ENCODE assay signal across 8 cellular contexts in genomic region chrX:65926095-65927019, GRCh38.
DNase-seq lines count a peak whose midpoint lies in the region; ATAC-seq, FAIRE-seq and TF ChIP-seq lines count a peak whose summit lies in the region.

No MANE protein-coding gene starts in this region.

- no peak overlapping the region for H3K27ac ChIP-seq in caudate nucleus (ENCODE audit: low read depth, low read length)

- DNase-seq in activated CD4-positive, alpha-beta T cell treated with anti-CD3 and anti-CD28 coated beads for 48 hours = peak; percentile 47
- DNase-seq in stimulated activated CD4-positive, alpha-beta T cell treated with anti-CD3 and anti-CD28 coated beads, Interleukin-1b, Interleukin-23, amount 100 ng/mL, for 48 hours = peak; percentile 47
- DNase-seq in DMS53 (lab: John Stamatoyannopoulos, UW) (no peak), caudate nucleus (lab: John Stamatoyannopoulos, UW) (no peak), frontal cortex (ENCODE audit: low spot score in 2 of 2) (no peak)

- ATAC-seq in GM19025 (IDR thresholded peaks at IDR 0.05; ENCODE audit: low read depth, unreplicated experiment) = peak; percentile 73
- peak; percentile 85 for ATAC-seq in HG03442 (IDR thresholded peaks at IDR 0.05; ENCODE audit: unreplicated experiment)
- no peak for ATAC-seq in SK-N-SH treated with all-trans-retinoic acid at 6 μM for 48 hours

- FAIRE-seq in frontal cortex (lab: Jason Lieb, UNC) = no peak

TF ChIP-seq in SK-N-SH treated with all-trans-retinoic acid at 6 μM for 48 hours, 23 proteins besides CTCF, POLR2A, EP300 and RAD21:
- TF ChIP-seq, protein P1, sequence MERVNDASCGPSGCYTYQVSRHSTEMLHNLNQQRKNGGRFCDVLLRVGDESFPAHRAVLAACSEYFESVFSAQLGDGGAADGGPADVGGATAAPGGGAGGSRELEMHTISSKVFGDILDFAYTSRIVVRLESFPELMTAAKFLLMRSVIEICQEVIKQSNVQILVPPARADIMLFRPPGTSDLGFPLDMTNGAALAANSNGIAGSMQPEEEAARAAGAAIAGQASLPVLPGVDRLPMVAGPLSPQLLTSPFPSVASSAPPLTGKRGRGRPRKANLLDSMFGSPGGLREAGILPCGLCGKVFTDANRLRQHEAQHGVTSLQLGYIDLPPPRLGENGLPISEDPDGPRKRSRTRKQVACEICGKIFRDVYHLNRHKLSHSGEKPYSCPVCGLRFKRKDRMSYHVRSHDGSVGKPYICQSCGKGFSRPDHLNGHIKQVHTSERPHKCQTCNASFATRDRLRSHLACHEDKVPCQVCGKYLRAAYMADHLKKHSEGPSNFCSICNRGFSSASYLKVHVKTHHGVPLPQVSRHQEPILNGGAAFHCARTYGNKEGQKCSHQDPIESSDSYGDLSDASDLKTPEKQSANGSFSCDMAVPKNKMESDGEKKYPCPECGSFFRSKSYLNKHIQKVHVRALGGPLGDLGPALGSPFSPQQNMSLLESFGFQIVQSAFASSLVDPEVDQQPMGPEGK (CRISPR knock-in tag; IDR thresholded peaks at IDR 0.05; ENCODE audit: borderline replicate concordance) = no peak
- no peak for TF ChIP-seq TCF4 (CRISPR knock-in tag; IDR thresholded peaks at IDR 0.05; ENCODE audit: borderline replicate concordance)
- TF ChIP-seq, protein P2, sequence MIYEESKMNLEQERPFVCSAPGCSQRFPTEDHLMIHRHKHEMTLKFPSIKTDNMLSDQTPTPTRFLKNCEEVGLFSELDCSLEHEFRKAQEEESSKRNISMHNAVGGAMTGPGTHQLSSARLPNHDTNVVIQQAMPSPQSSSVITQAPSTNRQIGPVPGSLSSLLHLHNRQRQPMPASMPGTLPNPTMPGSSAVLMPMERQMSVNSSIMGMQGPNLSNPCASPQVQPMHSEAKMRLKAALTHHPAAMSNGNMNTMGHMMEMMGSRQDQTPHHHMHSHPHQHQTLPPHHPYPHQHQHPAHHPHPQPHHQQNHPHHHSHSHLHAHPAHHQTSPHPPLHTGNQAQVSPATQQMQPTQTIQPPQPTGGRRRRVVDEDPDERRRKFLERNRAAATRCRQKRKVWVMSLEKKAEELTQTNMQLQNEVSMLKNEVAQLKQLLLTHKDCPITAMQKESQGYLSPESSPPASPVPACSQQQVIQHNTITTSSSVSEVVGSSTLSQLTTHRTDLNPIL (CRISPR knock-in tag; IDR thresholded peaks at IDR 0.05; ENCODE audit: low read depth) = no peak
- no peak for TF ChIP-seq ESRRG (CRISPR knock-in tag; IDR thresholded peaks at IDR 0.05)
- TF ChIP-seq ZC3H10 (CRISPR knock-in tag; IDR thresholded peaks at IDR 0.05) = no peak
- no peak for TF ChIP-seq ISL1 (CRISPR knock-in tag; IDR thresholded peaks at IDR 0.05)
- TF ChIP-seq ZFP30 (CRISPR knock-in tag; IDR thresholded peaks at IDR 0.05) = no peak
- TF ChIP-seq TSHZ2 (CRISPR knock-in tag; IDR thresholded peaks at IDR 0.05) = no peak
- TF ChIP-seq ZFP3 (CRISPR knock-in tag; IDR thresholded peaks at IDR 0.05) = no peak
- TF ChIP-seq ARNTL (CRISPR knock-in tag; IDR thresholded peaks at IDR 0.05; ENCODE audit: borderline replicate concordance, low read depth) = no peak
- TF ChIP-seq, protein P3, sequence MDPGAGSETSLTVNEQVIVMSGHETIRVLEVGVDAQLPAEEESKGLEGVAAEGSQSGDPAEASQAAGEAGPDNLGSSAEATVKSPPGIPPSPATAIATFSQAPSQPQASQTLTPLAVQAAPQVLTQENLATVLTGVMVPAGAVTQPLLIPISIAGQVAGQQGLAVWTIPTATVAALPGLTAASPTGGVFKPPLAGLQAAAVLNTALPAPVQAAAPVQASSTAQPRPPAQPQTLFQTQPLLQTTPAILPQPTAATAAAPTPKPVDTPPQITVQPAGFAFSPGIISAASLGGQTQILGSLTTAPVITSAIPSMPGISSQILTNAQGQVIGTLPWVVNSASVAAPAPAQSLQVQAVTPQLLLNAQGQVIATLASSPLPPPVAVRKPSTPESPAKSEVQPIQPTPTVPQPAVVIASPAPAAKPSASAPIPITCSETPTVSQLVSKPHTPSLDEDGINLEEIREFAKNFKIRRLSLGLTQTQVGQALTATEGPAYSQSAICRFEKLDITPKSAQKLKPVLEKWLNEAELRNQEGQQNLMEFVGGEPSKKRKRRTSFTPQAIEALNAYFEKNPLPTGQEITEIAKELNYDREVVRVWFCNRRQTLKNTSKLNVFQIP (CRISPR knock-in tag; IDR thresholded peaks at IDR 0.05; ENCODE audit: borderline replicate concordance, low read depth) = no peak
- no peak for TF ChIP-seq CSDC2 (CRISPR knock-in tag; IDR thresholded peaks at IDR 0.05)
- TF ChIP-seq ZNF70 (CRISPR knock-in tag; IDR thresholded peaks at IDR 0.05) = no peak
- no peak for TF ChIP-seq RARB (CRISPR knock-in tag; IDR thresholded peaks at IDR 0.05)
- no peak for TF ChIP-seq PPARA (CRISPR knock-in tag; IDR thresholded peaks at IDR 0.05; ENCODE audit: borderline replicate concordance)
- TF ChIP-seq GLIS3 (CRISPR knock-in tag; IDR thresholded peaks at IDR 0.05) = no peak
- TF ChIP-seq SNAI2 (CRISPR knock-in tag; IDR thresholded peaks at IDR 0.05) = no peak
- no peak for TF ChIP-seq ZNF565 (CRISPR knock-in tag; conservative IDR thresholded peaks at IDR 0.05; ENCODE audit: low read depth)
- TF ChIP-seq BACH2 (CRISPR knock-in tag; IDR thresholded peaks at IDR 0.05; ENCODE audit: borderline replicate concordance) = no peak

Comparison
In these comparisons a context has a peak if more than half of its experiments do, and no peak if none do; other contexts are left out.
1. DNase-seq: peak in activated CD4-positive, alpha-beta T cell treated with anti-CD3 and anti-CD28 coated beads for 48 hours (single experiment) and stimulated activated CD4-positive, alpha-beta T cell treated with anti-CD3 and anti-CD28 coated beads, Interleukin-1b, Interleukin-23, amount 100 ng/mL, for 48 hours (single experiment); none in DMS53 (single experiment), caudate nucleus (0 of 61) and frontal cortex (0 of 2).